In the genomic region with DNA sequence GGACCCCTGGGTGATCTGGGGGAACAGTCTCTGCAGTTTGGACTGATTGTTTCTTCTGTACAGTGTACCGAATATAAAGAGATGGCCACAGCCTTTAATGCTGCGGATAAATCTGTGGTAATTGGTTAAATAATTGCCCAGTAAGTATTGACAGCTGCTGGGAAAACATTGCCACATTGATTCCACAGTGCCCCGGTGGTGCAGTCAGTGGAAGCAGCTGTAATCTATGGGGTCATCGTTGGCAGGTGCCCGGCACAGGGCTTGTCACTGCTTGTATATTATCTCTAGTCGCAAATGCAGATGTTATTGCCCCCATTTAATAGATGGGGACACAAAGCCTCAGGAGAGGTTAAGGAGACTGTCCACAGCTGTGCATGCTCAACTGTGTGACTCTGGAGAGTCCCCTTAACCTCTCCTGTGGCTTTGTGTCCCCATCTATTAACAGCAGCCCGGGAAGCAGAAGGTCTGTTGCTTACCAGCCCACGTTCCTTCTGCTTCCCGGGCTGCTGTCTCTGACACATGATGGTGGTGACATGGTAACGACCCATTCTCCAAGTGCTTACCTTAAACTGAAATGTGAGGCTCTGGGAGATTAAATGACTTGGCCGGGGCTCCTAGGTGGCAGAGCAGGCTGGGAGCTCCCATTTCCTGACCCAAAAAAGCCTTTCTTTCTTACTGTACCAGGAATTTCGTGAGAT, we compare ENCODE assay signal across 12 cellular contexts.
DNase-seq lines count a peak whose midpoint lies in the region; ATAC-seq and TF ChIP-seq lines count a peak whose summit lies in the region.
"Had no signal": no experiment of that assay in that cellular context is flagged by ENCODE, and none has a peak within 500 bp of the region (broad histone marks: within the 10 kb centered on the region; RNA-seq: fewer than 3 reads in every experiment).

No MANE protein-coding gene starts in this region.

- TF ChIP-seq POLR2A in esophagus muscularis mucosa (IDR thresholded peaks at IDR 0.05; ENCODE audit: low read depth) (no peak), tibial nerve (IDR thresholded peaks at IDR 0.05) (no peak)

- H3K27ac Mint-ChIP-seq in activated naive CD4-positive, alpha-beta T cell treated with anti-CD3 and anti-CD28 coated beads, Interleukin-2, amount 50 U/mL, for 24 hours = peak overlapping the region; percentile 93
- peak overlapping the region; percentile 92 to 94 for H3K27ac Mint-ChIP-seq in stimulated activated naive CD8-positive, alpha-beta T cell treated with anti-CD3 and anti-CD28 coated beads, Interleukin-15, amount 100 ng/mL, for 72 hours

- H3K9me3 Mint-ChIP-seq in activated naive CD4-positive, alpha-beta T cell treated with anti-CD3 and anti-CD28 coated beads, Interleukin-2, amount 50 U/mL, for 24 hours = peaks cover 4% of the 10 kb centered on the region
- H3K9me3 Mint-ChIP-seq in stimulated activated naive CD8-positive, alpha-beta T cell treated with anti-CD3 and anti-CD28 coated beads, Interleukin-15, amount 100 ng/mL, for 72 hours = peaks cover 0 to 4% of the 10 kb centered on the region in 2 donors

- H3K27ac ChIP-seq in esophagus muscularis mucosa (replicated peaks in 1 of 4) = peak overlapping the region in 1 of 4 donors; percentile 14
- no peak overlapping the region for H3K27ac ChIP-seq in tibial nerve
- H3K27ac ChIP-seq: coronary artery, suprapubic skin had no signal

- no peak for TF ChIP-seq CTCF in esophagus muscularis mucosa (IDR thresholded peaks at IDR 0.05)
- TF ChIP-seq CTCF in tibial nerve (IDR thresholded peaks at IDR 0.05) = no peak

- WGBS in esophagus muscularis mucosa = 62% methylated on average over 12 of the region's 12 CpGs
- 73 to 74% methylated on average over 12 of the region's 12 CpGs for WGBS in tibial nerve, 2 donors

- TF ChIP-seq EP300 in esophagus muscularis mucosa (IDR thresholded peaks at IDR 0.05) (no peak), tibial nerve (IDR thresholded peaks at IDR 0.05) (no peak)

- H3K4me1 ChIP-seq in esophagus muscularis mucosa (peaks cover 35 to 48% (median 44%) of the 10 kb centered on the region in 4 donors), tibial nerve (peaks cover 0 to 27% (median 20%) of the 10 kb centered on the region in 4 donors)

- H3K4me1 Mint-ChIP-seq in activated naive CD4-positive, alpha-beta T cell treated with anti-CD3 and anti-CD28 coated beads, Interleukin-2, amount 50 U/mL, for 24 hours = peaks cover 84% of the 10 kb centered on the region
- H3K4me1 Mint-ChIP-seq in stimulated activated naive CD8-positive, alpha-beta T cell treated with anti-CD3 and anti-CD28 coated beads, Interleukin-15, amount 100 ng/mL, for 72 hours = peaks cover 89% of the 10 kb centered on the region

- intact Hi-C loops in esophagus muscularis mucosa (cut with DNase I) = no loop called here

- H3K4me3 ChIP-seq in esophagus muscularis mucosa = no peak overlapping the region
- H3K4me3 ChIP-seq in tibial nerve = no peak overlapping the region
- H3K4me3 ChIP-seq: coronary artery, suprapubic skin had no signal

- H3K27me3 ChIP-seq in esophagus muscularis mucosa (no peaks in the 10 kb centered on the region), tibial nerve (no peaks in the 10 kb centered on the region)
- H3K27me3 ChIP-seq: suprapubic skin had no signal

- no peak overlapping the region for H3K4me3 Mint-ChIP-seq in activated naive CD4-positive, alpha-beta T cell treated with anti-CD3 and anti-CD28 coated beads, Interleukin-2, amount 50 U/mL, for 24 hours
- H3K4me3 Mint-ChIP-seq in stimulated activated naive CD8-positive, alpha-beta T cell treated with anti-CD3 and anti-CD28 coated beads, Interleukin-15, amount 100 ng/mL, for 72 hours = peak overlapping the region; percentile 61 to 74
- H3K4me3 Mint-ChIP-seq: CD14-positive monocyte had no signal

- ATAC-seq in stimulated activated naive CD8-positive, alpha-beta T cell treated with anti-CD3 and anti-CD28 coated beads, Interleukin-15, amount 100 ng/mL, for 72 hours = no peak
- ATAC-seq in HG03442 (IDR thresholded peaks at IDR 0.05; ENCODE audit: unreplicated experiment) = no peak

- H3K36me3 ChIP-seq in esophagus muscularis mucosa = peaks cover 0 to 13% (median 5%) of the 10 kb centered on the region in 4 donors
- H3K36me3 ChIP-seq in tibial nerve = peaks cover 0 to 23% (median 0%) of the 10 kb centered on the region in 3 donors

- no peaks in the 10 kb centered on the region for H3K27me3 Mint-ChIP-seq in activated naive CD4-positive, alpha-beta T cell treated with anti-CD3 and anti-CD28 coated beads, Interleukin-2, amount 50 U/mL, for 24 hours
- H3K27me3 Mint-ChIP-seq in stimulated activated naive CD8-positive, alpha-beta T cell treated with anti-CD3 and anti-CD28 coated beads, Interleukin-15, amount 100 ng/mL, for 72 hours = no peaks in the 10 kb centered on the region

- H3K36me3 Mint-ChIP-seq in activated naive CD4-positive, alpha-beta T cell treated with anti-CD3 and anti-CD28 coated beads, Interleukin-2, amount 50 U/mL, for 24 hours = peaks cover 31% of the 10 kb centered on the region

- H3K9me3 ChIP-seq in esophagus muscularis mucosa (no peaks in the 10 kb centered on the region), tibial nerve (no peaks in the 10 kb centered on the region)
- H3K9me3 ChIP-seq: suprapubic skin had no signal

- no peak for DNase-seq in activated naive CD4-positive, alpha-beta T cell (lab: John Stamatoyannopoulos, UW)
- DNase-seq in NCI-H2171 treated with DMSO at 0.1 percent for 48 hours (lab: John Stamatoyannopoulos, UW) (peak; percentile 76), esophagus muscularis mucosa (ENCODE audit: extremely low spot score) (peak; percentile 68), tibial nerve (ENCODE audit: low spot score in 2 of 2) (no peak)
- DNase-seq in stimulated activated naive CD8-positive, alpha-beta T cell treated with anti-CD3 and anti-CD28 coated beads, Interleukin-15, amount 100 ng/mL, for 72 hours = no peak
- no peak for DNase-seq in NK-92 treated with Interleukin-12 subunit alpha and Interleukin-12 subunit beta, amount 100 ng/mL, for 24 hours (lab: John Stamatoyannopoulos, UW)
- DNase-seq: stimulated activated CD4-positive, alpha-beta T cell treated with anti-CD3 and anti-CD28 coated beads, Interleukin-2, amount 100 ng/mL, for 48 hours had no signal

Comparison
In these comparisons a context has a peak if more than half of its experiments do, and no peak if none do; other contexts are left out.
1. DNase-seq: peak in NCI-H2171 treated with DMSO at 0.1 percent for 48 hours (single experiment) and esophagus muscularis mucosa (single experiment); none in activated naive CD4-positive, alpha-beta T cell (0 of 4), stimulated activated naive CD8-positive, alpha-beta T cell treated with anti-CD3 and anti-CD28 coated beads, Interleukin-15, amount 100 ng/mL, for 72 hours (0 of 2), tibial nerve (0 of 2) and NK-92 treated with Interleukin-12 subunit alpha and Interleukin-12 subunit beta, amount 100 ng/mL, for 24 hours (single experiment).